In genomic region chr12:67827820-67828383, GRCh38 we compare ENCODE assay signal across 8 cellular contexts.
DNase-seq lines count a peak whose midpoint lies in the region; ATAC-seq and TF ChIP-seq lines count a peak whose summit lies in the region.

No MANE protein-coding gene starts in this region.

- H3K79me2 ChIP-seq in hepatocyte (no peaks in the 10 kb centered on the region), OCI-LY7 (ENCODE audit: insufficient read depth, low read depth, low read length) (no peaks in the 10 kb centered on the region)

- H4K20me1 ChIP-seq in hepatocyte (ENCODE audit: insufficient read depth, poor library complexity, severe bottlenecking) = no peaks in the 10 kb centered on the region
- no peaks in the 10 kb centered on the region for H4K20me1 ChIP-seq in OCI-LY7 (ENCODE audit: insufficient read depth, low read length)

- peak overlapping the region; percentile 1 for H3K4me3 Mint-ChIP-seq in activated naive CD8-positive, alpha-beta T cell

- H3K9me3 ChIP-seq in hepatocyte (ENCODE audit: low read depth) (no peaks in the 10 kb centered on the region), OCI-LY7 (ENCODE audit: low read length) (no peaks in the 10 kb centered on the region)

- H3K4me1 ChIP-seq in hepatocyte (ENCODE audit: insufficient read depth) (peaks cover 16% of the 10 kb centered on the region), OCI-LY7 (ENCODE audit: insufficient read depth, low read length, poor library complexity, severe bottlenecking) (no peaks in the 10 kb centered on the region)

- ATAC-seq in HG03108 (IDR thresholded peaks at IDR 0.05; ENCODE audit: unreplicated experiment) = no peak

- no peak for TF ChIP-seq CTCF in GM13977 (IDR thresholded peaks at IDR 0.05; ENCODE audit: extremely low read depth, insufficient read depth, missing control alignments)
- no peak for TF ChIP-seq CTCF in hepatocyte (IDR thresholded peaks at IDR 0.05; ENCODE audit: poor library complexity)
- TF ChIP-seq CTCF in OCI-LY7 (conservative IDR thresholded peaks at IDR 0.05; ENCODE audit: low read length) = no peak

- H3K27ac ChIP-seq in hepatocyte (peak overlapping the region; percentile 85), OCI-LY7 (ENCODE audit: low read depth, low read length, poor library complexity, severe bottlenecking) (no peak overlapping the region)

- H3K4me3 ChIP-seq in hepatocyte (no peak overlapping the region), OCI-LY7 (ENCODE audit: low read depth, low read length, poor library complexity, severe bottlenecking) (no peak overlapping the region)

- no peaks in the 10 kb centered on the region for H3K9me2 ChIP-seq in hepatocyte (replicated peaks; ENCODE audit: insufficient read depth)
- H3K9me2 ChIP-seq in OCI-LY7 (ENCODE audit: insufficient read depth, low read length) = no peaks in the 10 kb centered on the region

- no peaks in the 10 kb centered on the region for H3K9me3 Mint-ChIP-seq in activated naive CD8-positive, alpha-beta T cell (ENCODE audit: low read depth)

- DNase-seq in GM13977 (ENCODE audit: low spot score) = peak; percentile 25
- DNase-seq in HT-29 (ENCODE audit: low spot score) = peak; percentile 50
- DNase-seq in hepatocyte (ENCODE audit: low spot score) = peak; percentile 72
- peak; percentile 75 for DNase-seq in stimulated activated CD4-positive, alpha-beta T cell treated with anti-CD3 and anti-CD28 coated beads, Interleukin-15, amount 100 ng/mL, for 24 hours
- DNase-seq in NCI-H524 (lab: John Stamatoyannopoulos, UW) = no peak
- DNase-seq in OCI-LY7 (ENCODE audit: low spot score) = no peak

- BruUV-seq in OCI-LY7 (replicated peaks; lab: Mats Ljungman, UMichigan) = no TSS peak

- no peaks in the 10 kb centered on the region for H3K27me3 ChIP-seq in hepatocyte

- CTCF ChIA-PET in OCI-LY7 (lab: Charles Lee; ENCODE audit: unreplicated experiment) = no interaction called here

- peaks cover 2% of the 10 kb centered on the region for H3K36me3 Mint-ChIP-seq in activated naive CD8-positive, alpha-beta T cell

- in situ Hi-C loops in GM13977 (cut with MboI; ENCODE audit: low pct_unique_long_range_greater_than_20kb, low sequenced_read_pairs, unreplicated experiment) = no loop called here

- intact Hi-C loops in OCI-LY7 (cut with micrococcal nuclease; ENCODE audit: unreplicated experiment) = no loop called here

- no peaks in the 10 kb centered on the region for H3K27me3 Mint-ChIP-seq in activated naive CD8-positive, alpha-beta T cell

- peak overlapping the region; percentile 58 for H3K27ac Mint-ChIP-seq in activated naive CD8-positive, alpha-beta T cell

- H3K36me3 ChIP-seq in hepatocyte (replicated peaks; ENCODE audit: insufficient read depth, low read depth) = no peaks in the 10 kb centered on the region
- no peaks in the 10 kb centered on the region for H3K36me3 ChIP-seq in OCI-LY7 (ENCODE audit: insufficient read depth, low read length)

- peaks cover 15% of the 10 kb centered on the region for H3K4me1 Mint-ChIP-seq in activated naive CD8-positive, alpha-beta T cell (ENCODE audit: low read depth)

- H3K4me2 ChIP-seq in hepatocyte (peak overlapping the region; percentile 69), OCI-LY7 (ENCODE audit: low read length) (no peak overlapping the region)

- POLR2A ChIA-PET in OCI-LY7 (lab: Charles Lee) = interaction anchor here (0.9 kb wide), 2 partner anchors 20 to 197 kb away, joined by 3 read pairs; no protein-coding TSS in a partner anchor

- H2AFZ ChIP-seq in hepatocyte (peak overlapping the region; percentile 59), OCI-LY7 (ENCODE audit: low read length) (no peak overlapping the region)

- WGBS in hepatocyte (ENCODE audit: low lambda C conversion rate, missing lambda C conversion rate) = 32% methylated on average over 7 of the region's 7 CpGs

Comparison
In these comparisons a context has a peak if more than half of its experiments do, and no peak if none do; other contexts are left out.
1. DNase-seq: peak in GM13977 (single experiment), HT-29 (single experiment), hepatocyte (single experiment) and stimulated activated CD4-positive, alpha-beta T cell treated with anti-CD3 and anti-CD28 coated beads, Interleukin-15, amount 100 ng/mL, for 24 hours (single experiment); none in NCI-H524 (0 of 2) and OCI-LY7 (single experiment).